In genomic region chrX:137432609-137433008, GRCh38 we compare ENCODE assay signal across 9 cellular contexts.
A peak's percentile ranks its signal among the peaks of the same experiment; 100 is the strongest.
DNase-seq lines count a peak whose midpoint lies in the region; ATAC-seq, FAIRE-seq and TF ChIP-seq lines count a peak whose summit lies in the region.
"Had no signal": no experiment of that assay in that cellular context is flagged by ENCODE, and none has a peak within 500 bp of the region (broad histone marks: within the 10 kb centered on the region; RNA-seq: fewer than 3 reads in every experiment).

No MANE protein-coding gene starts in this region.

- no peak overlapping the region for H3K27ac ChIP-seq in GM12878 (ENCODE audit: control insufficient read depth, insufficient read depth)

- peak; percentile 56 for TF ChIP-seq RAD21 in GM12878 (IDR thresholded peaks at IDR 0.05; ENCODE audit: insufficient read depth, low read depth, low read length)

- no peaks in the 10 kb centered on the region for H4K20me1 ChIP-seq in GM12878 (ENCODE audit: control insufficient read depth, insufficient read depth)
- H4K20me1 ChIP-seq: BLaER1 treated with 17β-estradiol and CSF1 and Interleukin-3, amounts not matched to agents 10 nM and 100 nM had no signal

- no peak overlapping the region for H3K4me3 Mint-ChIP-seq in activated T-cell treated with anti-CD3 and anti-CD28 coated beads, Interleukin-2, amount 50 U/mL, for 24 hours

- no TSS peak for BruUV-seq in GM12878 (replicated peaks; lab: Mats Ljungman, UMichigan)

- no peak overlapping the region for H3K9ac ChIP-seq in GM12878 (ENCODE audit: control insufficient read depth, insufficient read depth, low read length)

- H3K9me3 ChIP-seq in GM12878 (replicated peaks; ENCODE audit: control insufficient read depth, insufficient read depth, low read length): no peaks in the 10 kb centered on the region; the same call in 2 of the 3 replicates

- H2AFZ ChIP-seq in GM12878 (ENCODE audit: control insufficient read depth, low read depth, low read length): no peak overlapping the region

- SMC1A ChIA-PET in GM12878 (lab: Charles Lee; ENCODE audit: uncharacterized antibody, unreplicated experiment): interaction anchor here (0.6 to 2.3 kb wide), 7 partner anchors 12 to 1300 kb away, joined by 3 to 6 read pairs (median 3); no protein-coding TSS in a partner anchor

- H3K4me2 ChIP-seq in GM12878 (ENCODE audit: control insufficient read depth, insufficient read depth): no peak overlapping the region

- peak; percentile 23 for FAIRE-seq in GM12878 (lab: Jason Lieb, UNC)

- DNase-seq in activated T-cell treated with anti-CD3 and anti-CD28 coated beads, Interleukin-2, amount 50 U/mL, for 48 hours: peak; percentile 29 to 39
- no peak for DNase-seq in activated T-cell treated with anti-CD3 and anti-CD28 coated beads, Interleukin-2, amount 50 U/mL, for 24 hours
- DNase-seq in GM12878 (ENCODE audit: low read depth, low spot score): no peak
- peak; percentile 26 for DNase-seq in retina
- no peak for DNase-seq in activated CD8-positive, alpha-beta memory T cell treated with anti-CD3 and anti-CD28 coated beads for 24 hours
- DNase-seq in NCI-H2227 (lab: John Stamatoyannopoulos, UW; ENCODE audit: unreplicated experiment): no peak

- no peak for TF ChIP-seq POLR2A in GM12878 (IDR thresholded peaks at IDR 0.05; ENCODE audit: low read depth, low read length)

- peaks cover 3% of the 10 kb centered on the region for H3K9me3 Mint-ChIP-seq in activated T-cell treated with anti-CD3 and anti-CD28 coated beads, Interleukin-2, amount 50 U/mL, for 24 hours

- POLR2A ChIA-PET in GM12878 (lab: Charles Lee): no interaction called here

- TF ChIP-seq EP300 in GM12878 (IDR thresholded peaks at IDR 0.05; ENCODE audit: borderline replicate concordance in 1 of 2, control insufficient read depth in 1 of 2, low read depth in 2 of 2, low read length in 2 of 2): no peak

- no peak overlapping the region for H3K4me3 ChIP-seq in GM12878

- no peaks in the 10 kb centered on the region; a peak in 3 of 4 replicates for H3K27me3 ChIP-seq in GM12878 (replicated peaks in 1 of 2; ENCODE audit: control insufficient read depth in 2 of 2, insufficient read depth in 2 of 2, low read length in 1 of 2)

- TF ChIP-seq CTCF in LNCAP (IDR thresholded peaks at IDR 0.05) (peak; percentile 52), GM12878 (IDR thresholded peaks at IDR 0.05 in 2 of 3, conservative IDR thresholded peaks at IDR 0.05 in 1 of 3; ENCODE audit: control insufficient read depth in 2 of 3, extremely low read depth in 1 of 3, insufficient read depth in 1 of 3, low read depth in 3 of 3, low read length in 3 of 3) (peak; percentile 51 to 58 (median 52))

- no peak overlapping the region for H3K27ac Mint-ChIP-seq in activated T-cell treated with anti-CD3 and anti-CD28 coated beads, Interleukin-2, amount 50 U/mL, for 24 hours

- peaks cover 3% of the 10 kb centered on the region for H3K4me1 Mint-ChIP-seq in activated T-cell treated with anti-CD3 and anti-CD28 coated beads, Interleukin-2, amount 50 U/mL, for 24 hours (ENCODE audit: low read depth)

- CTCF ChIA-PET in GM12878 (lab: Yijun Ruan, JAX): interaction anchor here (0.6 to 2.7 kb wide), 10 partner anchors 10 to 601 kb away, joined by 3 to 13 read pairs (median 4); no protein-coding TSS in a partner anchor

- peak; percentile 68 for ATAC-seq in GM12878
- no peak for ATAC-seq in HG03139 (IDR thresholded peaks at IDR 0.05; ENCODE audit: unreplicated experiment)

- no peaks in the 10 kb centered on the region for H3K79me2 ChIP-seq in GM12878 (ENCODE audit: control insufficient read depth, insufficient read depth, low read length)

- H3K4me1 ChIP-seq in GM12878 (ENCODE audit: control insufficient read depth, insufficient read depth, low read length): no peaks in the 10 kb centered on the region

- H3K36me3 Mint-ChIP-seq in activated T-cell treated with anti-CD3 and anti-CD28 coated beads, Interleukin-2, amount 50 U/mL, for 24 hours (ENCODE audit: low read depth): no peaks in the 10 kb centered on the region

- intact Hi-C loops in GM12878 (cut with micrococcal nuclease; ENCODE audit: unreplicated experiment): loop anchor here (2.0 to 5.0 kb wide), 3 partner anchors 20 to 594 kb away; no protein-coding TSS in a partner anchor

- in situ Hi-C loops in GM12878 (cut with MboI): no loop called here

- H3K27me3 Mint-ChIP-seq in activated T-cell treated with anti-CD3 and anti-CD28 coated beads, Interleukin-2, amount 50 U/mL, for 24 hours: peaks cover 60% of the 10 kb centered on the region

- H3K36me3 ChIP-seq in GM12878 (ENCODE audit: control insufficient read depth in 2 of 2, insufficient read depth in 2 of 2, low read length in 1 of 2): no peaks in the 10 kb centered on the region
- H3K36me3 ChIP-seq: BLaER1 treated with 17β-estradiol and CSF1 and Interleukin-3, amounts not matched to agents 10 nM and 100 nM had no signal

- RAD21 ChIA-PET in GM12878 (lab: Charles Lee; ENCODE audit: unreplicated experiment): interaction anchor here (0.9 to 1.9 kb wide), 3 partner anchors 493 to 601 kb away, joined by 3 to 8 read pairs (median 7); no protein-coding TSS in a partner anchor

- WGBS in GM12878 (ENCODE audit: insufficient coverage, insufficient replicate concordance, low lambda C conversion rate, missing lambda C conversion rate): 0% methylated on average over 1 of the region's 1 CpG

TF ChIP-seq in GM12878, 131 proteins besides CTCF, POLR2A, EP300 and RAD21 (continues in another document):
- TF ChIP-seq NR2C2 (IDR thresholded peaks at IDR 0.05; ENCODE audit: borderline replicate concordance, control insufficient read depth, insufficient read length, low read depth) (no peak), E2F8 (IDR thresholded peaks at IDR 0.05; ENCODE audit: low read depth, partially characterized antibody) (no peak), NFXL1 (IDR thresholded peaks at IDR 0.05; ENCODE audit: borderline replicate concordance) (no peak), USF1 (IDR thresholded peaks at IDR 0.05; ENCODE audit: borderline replicate concordance, extremely low read length, insufficient read depth, low read depth, low read length) (no peak), PRDM15 (CRISPR knock-in tag; IDR thresholded peaks at IDR 0.05) (no peak), SMC3 (IDR thresholded peaks at IDR 0.05; ENCODE audit: borderline replicate concordance, low read length) (peak; percentile 44; the same call in 1 of the 2 replicates)

Comparison
In these comparisons a context has a peak if more than half of its experiments do, and no peak if none do; other contexts are left out.
1. DNase-seq: peak in activated T-cell treated with anti-CD3 and anti-CD28 coated beads, Interleukin-2, amount 50 U/mL, for 48 hours (2 of 2) and retina (single experiment); none in activated T-cell treated with anti-CD3 and anti-CD28 coated beads, Interleukin-2, amount 50 U/mL, for 24 hours (single experiment), GM12878 (single experiment), activated CD8-positive, alpha-beta memory T cell treated with anti-CD3 and anti-CD28 coated beads for 24 hours (single experiment) and NCI-H2227 (single experiment).